In the genomic region with DNA sequence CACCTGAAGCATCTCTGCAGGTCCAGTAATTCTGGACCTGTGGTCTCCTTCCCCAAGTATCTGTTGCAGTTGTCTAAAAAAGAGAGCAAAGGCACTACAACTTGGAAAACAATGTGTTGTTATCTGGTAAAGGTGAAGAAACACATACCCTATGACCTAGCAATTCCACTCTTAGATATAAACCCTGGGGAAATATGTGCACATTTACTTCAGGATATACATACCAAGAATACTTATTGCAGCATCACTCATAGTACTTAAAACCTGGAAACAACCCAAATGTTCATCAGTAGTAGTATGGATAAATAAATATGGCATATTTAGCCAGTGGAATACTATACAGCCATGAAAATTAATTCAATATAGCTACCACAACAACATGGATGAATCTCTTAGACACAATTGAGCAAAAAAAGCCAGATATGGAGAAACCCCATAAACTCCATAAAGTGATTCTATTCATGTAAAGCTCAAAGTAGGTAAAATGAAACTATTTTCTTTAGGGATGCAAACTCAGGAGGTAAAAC, we compare ENCODE assay signal across 1 cellular context.
TF ChIP-seq lines count a peak whose summit lies in the region.

No MANE protein-coding gene starts in this region.

TF ChIP-seq in IMR-90, 13 proteins besides CTCF, POLR2A, EP300 and RAD21:
- TF ChIP-seq, protein P1, sequence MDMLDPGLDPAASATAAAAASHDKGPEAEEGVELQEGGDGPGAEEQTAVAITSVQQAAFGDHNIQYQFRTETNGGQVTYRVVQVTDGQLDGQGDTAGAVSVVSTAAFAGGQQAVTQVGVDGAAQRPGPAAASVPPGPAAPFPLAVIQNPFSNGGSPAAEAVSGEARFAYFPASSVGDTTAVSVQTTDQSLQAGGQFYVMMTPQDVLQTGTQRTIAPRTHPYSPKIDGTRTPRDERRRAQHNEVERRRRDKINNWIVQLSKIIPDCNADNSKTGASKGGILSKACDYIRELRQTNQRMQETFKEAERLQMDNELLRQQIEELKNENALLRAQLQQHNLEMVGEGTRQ (IDR thresholded peaks at IDR 0.05; ENCODE audit: low read depth, low read length) = no peak
- TF ChIP-seq MXI1 (IDR thresholded peaks at IDR 0.05; ENCODE audit: borderline replicate concordance, low read depth, low read length) (no peak), SMC3 (IDR thresholded peaks at IDR 0.05; ENCODE audit: low read depth, low read length) (no peak), CEBPB (IDR thresholded peaks at IDR 0.05; ENCODE audit: low read depth, low read length) (no peak)
